ENCODE assay signal across 8 cellular contexts in the genomic region with DNA sequence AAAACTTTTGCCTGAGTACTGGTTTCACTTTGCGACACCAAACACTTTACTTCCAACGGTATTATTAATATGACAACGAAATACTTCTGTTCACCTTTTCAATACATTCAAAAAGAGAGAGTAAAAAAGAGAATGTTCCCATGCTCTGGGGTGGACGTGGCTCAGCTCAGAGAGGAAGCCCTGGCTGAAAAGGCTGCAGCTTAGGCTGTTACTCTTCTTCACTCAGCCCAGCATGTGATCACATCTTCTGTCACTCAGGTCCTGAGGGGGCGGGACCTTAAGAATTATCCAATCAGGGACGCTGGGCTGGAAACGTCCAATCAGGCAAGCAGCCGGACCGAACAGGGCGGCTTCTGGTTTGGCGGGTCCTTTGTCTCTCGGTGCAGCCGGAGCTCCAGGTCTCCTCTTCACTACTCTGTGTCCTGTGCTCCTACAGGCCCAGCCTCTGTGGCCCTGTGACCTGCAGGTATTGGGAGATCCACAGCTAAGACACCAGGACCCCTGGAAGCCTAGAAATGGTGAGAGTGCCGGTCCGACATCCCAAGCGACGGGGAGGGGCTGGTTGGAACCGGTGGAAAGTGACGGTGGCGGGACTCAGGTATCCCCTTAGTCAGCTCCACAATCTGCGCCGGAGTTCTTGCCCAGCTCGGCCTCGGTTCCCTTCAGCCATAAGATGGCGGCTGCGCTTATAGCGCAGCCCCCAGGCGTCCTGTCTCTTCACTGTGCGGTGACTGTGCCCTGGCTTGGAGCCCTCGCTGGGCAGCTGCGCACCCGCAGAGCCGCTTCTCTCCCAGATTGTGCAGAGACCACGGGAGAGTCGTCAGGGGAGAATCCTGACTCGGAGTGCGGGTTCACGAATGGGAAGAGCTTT. TPM values are rescaled to one million over a fixed set of nuclear protein-coding genes. Genes with fewer than 3 reads are reported as not detected.
DNase-seq lines count a peak whose midpoint lies in the region; ATAC-seq, FAIRE-seq and TF ChIP-seq lines count a peak whose summit lies in the region.

TSS of gene ZNF93 (plus strand) at position 373 of the 871 bp plus-strand sequence. CDS start at position 516, 143 bp downstream.

- H3K27me3 ChIP-seq in neuron (ENCODE audit: insufficient read depth, low read length) (no peaks in the 10 kb centered on the region), stomach smooth muscle (ENCODE audit: control insufficient read depth in 1 of 2, insufficient read depth in 2 of 2, low read length in 2 of 2) (no peaks in the 10 kb centered on the region)

- H2AFZ ChIP-seq in neuron (ENCODE audit: low read depth, low read length): peak within 1 kb of the TSS; percentile 76

- peaks cover 80% of the 10 kb centered on the region for H3K36me3 Mint-ChIP-seq in activated naive CD4-positive, alpha-beta T cell treated with anti-CD3 and anti-CD28 coated beads, Interleukin-2, amount 10 ng/mL, durations not matched to agents 7 days and 5 days

- H3K4me3 Mint-ChIP-seq in activated naive CD4-positive, alpha-beta T cell treated with anti-CD3 and anti-CD28 coated beads, Interleukin-2, amount 10 ng/mL, durations not matched to agents 7 days and 5 days: peak within 1 kb of the TSS; percentile 97

- peaks cover 75% of the 10 kb centered on the region for H3K9me3 Mint-ChIP-seq in activated naive CD4-positive, alpha-beta T cell treated with anti-CD3 and anti-CD28 coated beads, Interleukin-2, amount 10 ng/mL, durations not matched to agents 7 days and 5 days

- peak; percentile 91 for ATAC-seq in GM21529 (IDR thresholded peaks at IDR 0.05; ENCODE audit: unreplicated experiment)

- FAIRE-seq in frontal cortex (lab: Jason Lieb, UNC): no peak

- DNase-seq in DMS 273 treated with DMSO at 0.1 percent for 48 hours (lab: John Stamatoyannopoulos, UW) (peak; percentile 92), frontal cortex (ENCODE audit: low spot score in 2 of 2) (peak; percentile 64 to 86)
- peak; percentile 96 for DNase-seq in activated naive CD4-positive, alpha-beta T cell treated with anti-CD3 and anti-CD28 coated beads, Interleukin-2, amount 10 ng/mL, durations not matched to agents 7 days and 5 days

- H3K4me3 ChIP-seq in neuron (ENCODE audit: low read length) (peak within 1 kb of the TSS; percentile 92), stomach smooth muscle (ENCODE audit: low read length in 2 of 2) (peak within 1 kb of the TSS; percentile 80 to 91)

- H3K9ac ChIP-seq in stomach smooth muscle (ENCODE audit: low read length in 2 of 2): peak within 1 kb of the TSS; percentile 71 to 80

- peaks cover 11% of the 10 kb centered on the region for H3K4me1 ChIP-seq in neuron (ENCODE audit: insufficient read depth, low read length)
- no peaks in the 10 kb centered on the region for H3K4me1 ChIP-seq in stomach smooth muscle (ENCODE audit: control insufficient read depth, insufficient read depth, low read length)

- H3K9me3 ChIP-seq in KOPT-K1 (ENCODE audit: insufficient read depth, low read length, poor library complexity, severe bottlenecking) (peaks cover 80% of the 10 kb centered on the region), neuron (ENCODE audit: low read length) (peaks cover 31% of the 10 kb centered on the region), stomach smooth muscle (ENCODE audit: control insufficient read depth in 2 of 2, low read length in 2 of 2) (no peaks in the 10 kb centered on the region)

- CTCF ChIA-PET in activated naive CD4-positive, alpha-beta T cell treated with anti-CD3 and anti-CD28 coated beads, Interleukin-2, amount 10 ng/mL, durations not matched to agents 7 days and 5 days (lab: Charles Lee): no interaction called here

- H3K27me3 Mint-ChIP-seq in activated naive CD4-positive, alpha-beta T cell treated with anti-CD3 and anti-CD28 coated beads, Interleukin-2, amount 10 ng/mL, durations not matched to agents 7 days and 5 days: no peaks in the 10 kb centered on the region

- TF ChIP-seq POLR2A in Raji (IDR thresholded peaks at IDR 0.05; ENCODE audit: insufficient read depth, low read depth, low read length): peak; percentile 69

- H3K36me3 ChIP-seq in KOPT-K1 (ENCODE audit: insufficient read depth, low read length) (peaks cover 35% of the 10 kb centered on the region), neuron (ENCODE audit: insufficient read depth, low read length) (peaks cover 24% of the 10 kb centered on the region), stomach smooth muscle (ENCODE audit: control insufficient read depth in 2 of 2, insufficient read depth in 2 of 2, low read length in 2 of 2) (no peaks in the 10 kb centered on the region)

- H3K4me1 Mint-ChIP-seq in activated naive CD4-positive, alpha-beta T cell treated with anti-CD3 and anti-CD28 coated beads, Interleukin-2, amount 10 ng/mL, durations not matched to agents 7 days and 5 days: peaks cover 37% of the 10 kb centered on the region

- H3K27ac Mint-ChIP-seq in activated naive CD4-positive, alpha-beta T cell treated with anti-CD3 and anti-CD28 coated beads, Interleukin-2, amount 10 ng/mL, durations not matched to agents 7 days and 5 days: peak within 1 kb of the TSS; percentile 98

- peak within 1 kb of the TSS; percentile 84 for H3K27ac ChIP-seq in KOPT-K1 (ENCODE audit: low read depth, low read length, poor library complexity, severe bottlenecking)
- peak within 1 kb of the TSS; percentile 87 for H3K27ac ChIP-seq in stomach smooth muscle (ENCODE audit: low read length)

RNA-seq across cellular contexts. Expression of gene ZNF93, which starts in this region (rescaled TPM):
- total RNA-seq in frontal cortex: 27.3 TPM

Comparison
In these comparisons a context has a peak if more than half of its experiments do, and no peak if none do; other contexts are left out.
1. Peak in every context shown above with its lines: DNase-seq, ATAC-seq, H3K4me3 ChIP-seq and H3K27ac ChIP-seq.